In the genomic region with DNA sequence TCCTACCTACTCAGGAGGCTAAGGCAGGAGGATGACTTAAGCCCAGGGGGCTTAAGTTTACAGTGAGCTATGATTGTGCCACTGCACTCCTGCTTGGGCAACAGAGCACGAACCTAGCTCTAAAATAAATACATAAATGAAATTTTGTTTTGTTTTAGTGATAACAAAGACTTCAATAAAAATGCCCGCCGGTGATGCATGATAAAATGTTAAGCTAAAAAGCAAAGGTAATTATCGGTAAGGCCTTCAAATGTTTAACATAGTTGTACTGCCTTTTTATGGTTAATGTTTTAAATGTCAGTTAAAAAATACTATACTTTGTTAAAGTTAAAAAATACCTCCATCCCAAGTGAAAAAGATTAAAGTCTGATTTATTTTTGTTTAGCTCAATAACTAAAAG, we compare ENCODE assay signal across 20 cellular contexts. TPM values are rescaled to one million over a fixed set of nuclear protein-coding genes. Genes with fewer than 3 reads are reported as not detected.
DNase-seq lines count a peak whose midpoint lies in the region; ATAC-seq, FAIRE-seq and TF ChIP-seq lines count a peak whose summit lies in the region.
"Had no signal": no experiment of that assay in that cellular context is flagged by ENCODE, and none has a peak within 500 bp of the region (broad histone marks: within the 10 kb centered on the region; RNA-seq: fewer than 3 reads in every experiment).

No MANE protein-coding gene starts in this region.

- H3K79me2 ChIP-seq in K562 (ENCODE audit: control insufficient read depth, insufficient read depth, low read length), result peaks cover 90% of the 10 kb centered on the region

- H3K4me1 ChIP-seq in K562 (replicated peaks in 1 of 2; ENCODE audit: control insufficient read depth in 2 of 2, insufficient read depth in 2 of 2, low read length in 2 of 2) (no peaks in the 10 kb centered on the region), mesenchymal stem cell (ENCODE audit: control insufficient read depth, insufficient read depth, low read depth, low read length) (peaks cover 4% of the 10 kb centered on the region), BE2C (no peaks in the 10 kb centered on the region; the same call in 1 of the 2 replicates)

- H3K4me3 ChIP-seq in K562 (no peak overlapping the region), mesenchymal stem cell (ENCODE audit: insufficient read depth in 1 of 2, low read depth in 1 of 2, low read length in 2 of 2) (no peak overlapping the region), BE2C (ENCODE audit: low read depth, low read length) (no peak overlapping the region)
- H3K4me3 ChIP-seq: BLaER1 treated with 17β-estradiol and CSF1 and Interleukin-3, amounts not matched to agents 10 nM and 100 nM had no signal

- no peak overlapping the region for H4K8ac ChIP-seq in mesenchymal stem cell (ENCODE audit: low read length)

- no peak overlapping the region for H3K18ac ChIP-seq in mesenchymal stem cell (ENCODE audit: low read depth in 1 of 2, low read length in 2 of 2)

- no peak overlapping the region for H3K14ac ChIP-seq in mesenchymal stem cell (ENCODE audit: low read length in 2 of 2)

- H2BK15ac ChIP-seq in mesenchymal stem cell (ENCODE audit: low read depth, poor library complexity, severe bottlenecking), result no peak overlapping the region

- no peak overlapping the region for H2BK120ac ChIP-seq in mesenchymal stem cell (ENCODE audit: low read depth, low read length)

- no peak overlapping the region for H3K9ac ChIP-seq in K562 (ENCODE audit: insufficient read depth in 1 of 2, low read depth in 2 of 2, low read length in 2 of 2)
- H3K9ac ChIP-seq in mesenchymal stem cell (ENCODE audit: low read length), result no peak overlapping the region
- H3K9ac ChIP-seq: BLaER1 treated with 17β-estradiol and CSF1 and Interleukin-3, amounts not matched to agents 10 nM and 100 nM had no signal

- no peaks in the 10 kb centered on the region for H3K9me3 Mint-ChIP-seq in activated naive CD8-positive, alpha-beta T cell (ENCODE audit: low read depth)
- H3K9me3 Mint-ChIP-seq in activated naive CD8-positive, alpha-beta T cell treated with anti-CD3 and anti-CD28 coated beads for 36 hours, result no peaks in the 10 kb centered on the region
- H3K9me3 Mint-ChIP-seq: H9, HFFc6 had no signal

- POLR2A ChIA-PET in K562 (lab: Yijun Ruan, JAX), result interaction anchor here (0.9 to 4.2 kb wide), 3 partner anchors 13 to 22 kb away, joined by 3 to 28 read pairs (median 4); no protein-coding TSS in a partner anchor

- no peak overlapping the region for H3K4ac ChIP-seq in mesenchymal stem cell (ENCODE audit: low read depth in 1 of 2, low read length in 2 of 2)

- in situ Hi-C loops in K562 (cut with MboI), result no loop called here

- peak overlapping the region; percentile 38 for H3K27ac Mint-ChIP-seq in activated naive CD8-positive, alpha-beta T cell
- H3K27ac Mint-ChIP-seq in activated naive CD8-positive, alpha-beta T cell treated with anti-CD3 and anti-CD28 coated beads for 36 hours, result no peak overlapping the region
- H3K27ac Mint-ChIP-seq: CD4-positive, CD25-positive, alpha-beta regulatory T cell; H9; HFFc6 had no signal

- H2AFZ ChIP-seq in K562 (ENCODE audit: low read depth, low read length) (no peak overlapping the region), mesenchymal stem cell (ENCODE audit: low read depth, low read length) (no peak overlapping the region)

- DNase-seq in activated naive CD8-positive, alpha-beta T cell treated with anti-CD3 and anti-CD28 coated beads for 36 hours, result no peak
- DNase-seq in K562 (ENCODE audit: extremely low read depth in 1 of 4, low spot score in 3 of 4), result no peak
- no peak for DNase-seq in mesenchymal stem cell
- no peak for DNase-seq in BE2C
- no peak for DNase-seq in HUDEP-2 (lab: John Stamatoyannopoulos, UW; ENCODE audit: unreplicated experiment in 76 of 76)
- DNase-seq in left cardiac atrium, result no peak
- DNase-seq in NCI-H524 treated with DMSO at 0.1 percent for 48 hours (lab: John Stamatoyannopoulos, UW), result no peak
- DNase-seq: 8988T; AML-193; CD4-positive, CD25-positive, alpha-beta regulatory T cell; DMS 273 treated with DMSO at 0.1 percent for 48 hours; DMS79; GOT3; H9; HFFc6 had no signal

- WGBS in K562 (ENCODE audit: insufficient coverage, low coverage, missing lambda C conversion rate), result 94% methylated on average over 4 of the region's 4 CpGs
- 100% methylated on average over 2 of the region's 4 CpGs for WGBS in mesenchymal stem cell

- H3K4me2 ChIP-seq in K562 (ENCODE audit: insufficient read depth, low read length) (no peak overlapping the region), mesenchymal stem cell (ENCODE audit: low read length, poor library complexity, severe bottlenecking) (peak overlapping the region; percentile 1)

- 0 out of 2 replicates have a peak, but pooled peaks cover 4% of the 10 kb centered on the region for H4K20me1 ChIP-seq in K562 (replicated peaks; ENCODE audit: control insufficient read depth, insufficient read depth, low read length)

- TF ChIP-seq EP300 in K562 (IDR thresholded peaks at IDR 0.05; ENCODE audit: low read length), result no peak

- TF ChIP-seq CTCF in K562 (IDR thresholded peaks at IDR 0.05 in 2 of 3, conservative IDR thresholded peaks at IDR 0.05 in 1 of 3; ENCODE audit: insufficient read depth in 2 of 3, low read depth in 1 of 3, low read length in 3 of 3), result no peak
- TF ChIP-seq CTCF in BE2C (IDR thresholded peaks at IDR 0.05; ENCODE audit: low read depth, low read length), result no peak

- peaks cover 3% of the 10 kb centered on the region for H3K36me3 Mint-ChIP-seq in activated naive CD8-positive, alpha-beta T cell
- no peaks in the 10 kb centered on the region for H3K36me3 Mint-ChIP-seq in activated naive CD8-positive, alpha-beta T cell treated with anti-CD3 and anti-CD28 coated beads for 36 hours

- H3K9me3 ChIP-seq in K562 (replicated peaks; ENCODE audit: control insufficient read depth, insufficient read depth, low read depth, low read length) (no peaks in the 10 kb centered on the region), mesenchymal stem cell (ENCODE audit: control insufficient read depth, low read length) (no peaks in the 10 kb centered on the region), BE2C (no peaks in the 10 kb centered on the region)
- H3K9me3 ChIP-seq: BLaER1 treated with 17β-estradiol and CSF1 and Interleukin-3, amounts not matched to agents 10 nM and 100 nM had no signal

- no peak overlapping the region for H2BK12ac ChIP-seq in mesenchymal stem cell (ENCODE audit: low read length in 2 of 2)

- no peaks in the 10 kb centered on the region for H3K27me3 Mint-ChIP-seq in activated naive CD8-positive, alpha-beta T cell
- H3K27me3 Mint-ChIP-seq in activated naive CD8-positive, alpha-beta T cell treated with anti-CD3 and anti-CD28 coated beads for 36 hours, result no peaks in the 10 kb centered on the region
- H3K27me3 Mint-ChIP-seq: CD4-positive, CD25-positive, alpha-beta regulatory T cell had no signal

- peaks cover 21% of the 10 kb centered on the region for H3K4me1 Mint-ChIP-seq in activated naive CD8-positive, alpha-beta T cell (ENCODE audit: low read depth)
- H3K4me1 Mint-ChIP-seq in activated naive CD8-positive, alpha-beta T cell treated with anti-CD3 and anti-CD28 coated beads for 36 hours, result peaks cover 12% of the 10 kb centered on the region

- TF ChIP-seq POLR2A in K562 (conservative IDR thresholded peaks at IDR 0.05), result no peak

- H2AK5ac ChIP-seq in mesenchymal stem cell (ENCODE audit: low read length, severe bottlenecking), result no peak overlapping the region

- H3K23ac ChIP-seq in mesenchymal stem cell (ENCODE audit: low read length in 2 of 2), result no peak overlapping the region

- H3K36me3 ChIP-seq in K562 (ENCODE audit: control insufficient read depth, insufficient read depth, low read length), result peaks cover 12% of the 10 kb centered on the region
- peaks cover 5 to 8% of the 10 kb centered on the region in 2 experiments for H3K36me3 ChIP-seq in mesenchymal stem cell (ENCODE audit: control insufficient read depth in 1 of 2, insufficient read depth in 2 of 2, low read depth in 1 of 2, low read length in 2 of 2)
- no peaks in the 10 kb centered on the region for H3K36me3 ChIP-seq in BE2C

- intact Hi-C loops in K562 (cut with micrococcal nuclease) (no loop called here), left cardiac atrium (cut with DNase I) (no loop called here)

- H3K27me3 ChIP-seq in K562 (ENCODE audit: control insufficient read depth in 2 of 2, insufficient read depth in 2 of 2, low read length in 2 of 2) (no peaks in the 10 kb centered on the region), mesenchymal stem cell (ENCODE audit: control insufficient read depth in 1 of 2, insufficient read depth in 1 of 2, low read length in 2 of 2) (no peaks in the 10 kb centered on the region), BE2C (no peaks in the 10 kb centered on the region)
- H3K27me3 ChIP-seq: BLaER1 treated with 17β-estradiol and CSF1 and Interleukin-3, amounts not matched to agents 10 nM and 100 nM had no signal

- CTCF ChIA-PET in K562 (lab: Yijun Ruan, JAX; ENCODE audit: low intra/inter-chr PET ratio), result no interaction called here

- H3K79me1 ChIP-seq in mesenchymal stem cell (replicated peaks; ENCODE audit: low read length, poor library complexity, severe bottlenecking), result peaks cover 8% of the 10 kb centered on the region

- TF ChIP-seq RAD21 in K562 (CRISPR knock-in tag; conservative IDR thresholded peaks at IDR 0.05 in 1 of 2, IDR thresholded peaks at IDR 0.05 in 1 of 2), result no peak

- H3K27ac ChIP-seq in K562 (ENCODE audit: extremely low read depth, low read depth, low read length), result no peak overlapping the region
- H3K27ac ChIP-seq in mesenchymal stem cell (ENCODE audit: low read length, poor library complexity, severe bottlenecking), result no peak overlapping the region
- H3K27ac ChIP-seq: BLaER1 treated with 17β-estradiol and CSF1 and Interleukin-3, amounts not matched to agents 10 nM and 100 nM had no signal

- no peak overlapping the region for H2BK5ac ChIP-seq in mesenchymal stem cell (ENCODE audit: low read depth, low read length, poor library complexity, severe bottlenecking)

- no TSS peak for BruUV-seq in K562 (replicated peaks; lab: Mats Ljungman, UMichigan)

- no peak overlapping the region for H4K91ac ChIP-seq in mesenchymal stem cell (ENCODE audit: low read length)

- H3K9me1 ChIP-seq in K562 (ENCODE audit: control insufficient read depth, insufficient read depth, low read length), result no peaks in the 10 kb centered on the region

- no peak overlapping the region for H3K4me3 Mint-ChIP-seq in activated naive CD8-positive, alpha-beta T cell
- H3K4me3 Mint-ChIP-seq in activated naive CD8-positive, alpha-beta T cell treated with anti-CD3 and anti-CD28 coated beads for 36 hours, result no peak overlapping the region
- H3K4me3 Mint-ChIP-seq: CD4-positive, CD25-positive, alpha-beta regulatory T cell; H9; HFFc6 had no signal

- no peak for FAIRE-seq in K562 (lab: Jason Lieb, UNC)
- FAIRE-seq: GM12891, HTR-8/SVneo had no signal

- ATAC-seq in K562, result no peak
- no peak for ATAC-seq in left cardiac atrium

RNA-seq across cellular contexts. Expression of a gene that starts 27.0 kb away (rescaled TPM):
- 10 to 100 TPM; 18.3 to 19.3 TPM for total RNA-seq in activated naive CD8-positive, alpha-beta T cell treated with anti-CD3 and anti-CD28 coated beads for 36 hours
- total RNA-seq in K562 (2011; cell fraction: chromatin; rRNA removed; ENCODE audit: low replicate concordance), result 288 and 694 TPM in 2 replicates
- total RNA-seq in K562 (2011; cell fraction: nucleolus; rRNA removed), result 161 and 184 TPM in 2 replicates
- 310 and 396 TPM in 2 replicates for total RNA-seq in K562 (2011; cell fraction: nucleoplasm; rRNA removed)
- total RNA-seq in K562 (2014; rRNA removed) (50.7 and 56.3 TPM in 2 replicates), K562 (2014; rRNA removed; fragmentation: Illumina TruSeq; extraction: Trizol) (71.4 and 78.0 TPM in 2 replicates), K562 (2015; rRNA removed; fragmentation: Illumina TruSeq; extraction: Trizol) (54.6 and 57.1 TPM in 2 replicates), K562 (2021) (88.5 and 90.6 TPM in 2 replicates), left cardiac atrium (10 to 100 TPM; 16.6 to 18.0 TPM)
- polyA plus RNA-seq in K562 (2011; rRNA removed) (61.1 and 72.3 TPM in 2 replicates), K562 (2014; fragmentation: Illumina TruSeq; extraction: Trizol) (44.4 and 58.5 TPM in 2 replicates), K562 (2014; fragmentation: Nextera tagmentation; extraction: Ambion mirVana) (10 to 100 TPM; 15.4 to 18.5 TPM), K562 (2014; rRNA removed) (32.6 and 38.6 TPM in 2 replicates)
- 38.5 and 52.9 TPM in 2 replicates for polyA plus RNA-seq in K562 (2011; cell fraction: cytosol; rRNA removed)
- 89.8 and 102 TPM in 2 replicates for polyA plus RNA-seq in K562 (2011; cell fraction: nucleus; rRNA removed)
- polyA plus RNA-seq in K562 (2012), result 35.3 and 36.5 TPM in 2 replicates
- polyA minus RNA-seq in K562 (2011; rRNA and poly(A)+ RNA removed), result 254 and 263 TPM in 2 replicates
- 73.4 and 106 TPM in 2 replicates for polyA minus RNA-seq in K562 (2011; cell fraction: cytosol; rRNA and poly(A)+ RNA removed)
- 109 and 175 TPM in 2 replicates for polyA minus RNA-seq in K562 (2011; cell fraction: nucleus; rRNA and poly(A)+ RNA removed)
- polyA plus RNA-seq in mesenchymal stem cell (2013, experiment 1 of 2), result 35.8 TPM
- 33.6 TPM for polyA plus RNA-seq in mesenchymal stem cell (2013, experiment 2 of 2)
- 22.7 TPM for polyA plus RNA-seq in BE2C (2012; ENCODE audit: insufficient read depth, insufficient read length, low read depth)

RNA-seq across cellular contexts. Expression of a gene that starts 29.6 kb away (rescaled TPM):
- under 1 TPM; 0.45 to 0.80 TPM for total RNA-seq in activated naive CD8-positive, alpha-beta T cell treated with anti-CD3 and anti-CD28 coated beads for 36 hours
- 3.1 and 5.2 TPM in 2 replicates for total RNA-seq in K562 (2011; cell fraction: chromatin; rRNA removed; ENCODE audit: low replicate concordance)
- total RNA-seq in K562 (2011; cell fraction: nucleolus; rRNA removed), result 1.4 and 6.3 TPM in 2 replicates
- 4.4 and 5.0 TPM in 2 replicates for total RNA-seq in K562 (2011; cell fraction: nucleoplasm; rRNA removed)
- total RNA-seq in K562 (2014; rRNA removed), result 0.45 TPM in 1 of 2 replicates, not detected in the other
- 0.25 TPM in 1 of 2 replicates, not detected in the other for total RNA-seq in K562 (2014; rRNA removed; fragmentation: Illumina TruSeq; extraction: Trizol)
- 0.36 TPM in 1 of 2 replicates, not detected in the other for total RNA-seq in K562 (2015; rRNA removed; fragmentation: Illumina TruSeq; extraction: Trizol)
- total RNA-seq in K562 (2021), result 2.4 and 2.5 TPM in 2 replicates
- polyA plus RNA-seq in K562 (2011; rRNA removed), result 1.0 and 2.2 TPM in 2 replicates
- polyA plus RNA-seq in K562 (2011; cell fraction: cytosol; rRNA removed), result 2.6 and 4.9 TPM in 2 replicates
- polyA plus RNA-seq in K562 (2011; cell fraction: nucleus; rRNA removed), result 9.1 and 9.4 TPM in 2 replicates
- 2.6 and 2.8 TPM in 2 replicates for polyA plus RNA-seq in K562 (2012)
- polyA plus RNA-seq in K562 (2014; fragmentation: Illumina TruSeq; extraction: Trizol), result 0.65 and 2.8 TPM in 2 replicates
- polyA plus RNA-seq in K562 (2014; fragmentation: Nextera tagmentation; extraction: Ambion mirVana), result under 1 TPM; 0.35 to 0.42 TPM
- polyA plus RNA-seq in K562 (2014; rRNA removed), result 0.13 and 1.0 TPM in 2 replicates
- 0.66 TPM in 1 of 2 replicates, not detected in the other for polyA minus RNA-seq in K562 (2011; rRNA and poly(A)+ RNA removed)
- polyA minus RNA-seq in K562 (2011; cell fraction: cytosol; rRNA and poly(A)+ RNA removed), result not detected in 2 replicates
- 1.9 and 3.1 TPM in 2 replicates for polyA minus RNA-seq in K562 (2011; cell fraction: nucleus; rRNA and poly(A)+ RNA removed)
- 9.8 TPM for polyA plus RNA-seq in mesenchymal stem cell (2013, experiment 1 of 2)
- 9.7 TPM for polyA plus RNA-seq in mesenchymal stem cell (2013, experiment 2 of 2)
- 0.71 TPM for polyA plus RNA-seq in BE2C (2012; ENCODE audit: insufficient read depth, insufficient read length, low read depth)
- 1 to 10 TPM; 1.2 to 1.7 TPM for total RNA-seq in left cardiac atrium
- total RNA-seq: CD4-positive, CD25-positive, alpha-beta regulatory T cell; G401 had no signal
- polyA plus RNA-seq: CD4-positive, CD25-positive, alpha-beta regulatory T cell had no signal
